ENCODE assay signal across 28 cellular contexts in genomic region chr9:80059191-80059590, GRCh38.
"Had no signal": no experiment of that assay in that cellular context is flagged by ENCODE, and none has a peak within 500 bp of the region (broad histone marks: within the 10 kb centered on the region; RNA-seq: fewer than 3 reads in every experiment).

No MANE protein-coding gene starts in this region.

- H3K9ac ChIP-seq: neural progenitor cell, parathyroid adenoma had no signal

- ATAC-seq: natural killer cell; psoas muscle; right cardiac atrium; right lobe of liver; stimulated activated effector memory CD8-positive, alpha-beta T cell treated with anti-CD3 and anti-CD28 coated beads, Interleukin-12 subunit alpha, Interleukin-12 subunit beta, amount 100 ng/mL, for 72 hours; stimulated activated naive B cell treated with anti-CD40 and anti-IgM and Interleukin-4, amounts not matched to agents 10 μg/mL and 1 μg/mL and 100 μg/mL, for 72 hours; upper lobe of right lung had no signal

- H3K9me3 Mint-ChIP-seq: stimulated activated effector memory CD8-positive, alpha-beta T cell treated with anti-CD3 and anti-CD28 coated beads, Interleukin-12 subunit alpha, Interleukin-12 subunit beta, amount 100 ng/mL, for 72 hours had no signal

- H3K4me3 Mint-ChIP-seq: natural killer cell; nephron; neural progenitor cell; stimulated activated effector memory CD8-positive, alpha-beta T cell treated with anti-CD3 and anti-CD28 coated beads, Interleukin-12 subunit alpha, Interleukin-12 subunit beta, amount 100 ng/mL, for 72 hours; stimulated activated naive B cell treated with anti-CD40 and anti-IgM and Interleukin-4, amounts not matched to agents 10 μg/mL and 1 μg/mL and 100 μg/mL, for 72 hours; stimulated activated naive CD8-positive, alpha-beta T cell treated with anti-CD3 and anti-CD28 coated beads, Interleukin-15, Interleukin-2, amounts not matched to agents 100 ng/mL and 50 ng/mL, for 24 hours; type B pancreatic cell had no signal

- H3K79me2 ChIP-seq: parathyroid adenoma had no signal

- H3K36me3 ChIP-seq: neural progenitor cell, ovary, right lobe of liver, sigmoid colon, stomach, thoracic aorta, thyroid gland, tibial nerve, upper lobe of right lung, uterus had no signal

- DNase-seq: natural killer cell; occipital lobe; ovary; posterior cingulate gyrus; psoas muscle; right cardiac atrium; right lobe of liver; sigmoid colon; small intestine; stimulated activated CD4-positive, alpha-beta T cell treated with anti-CD3 and anti-CD28 coated beads, Interleukin-15, amount 100 ng/mL, for 24 hours; stimulated activated CD4-positive, alpha-beta T cell treated with anti-CD3 and anti-CD28 coated beads, Interleukin-2, amount 100 ng/mL, for 24 hours; stimulated activated CD4-positive, alpha-beta T cell treated with anti-CD3 and anti-CD28 coated beads, Interleukin-2, amount 100 ng/mL, for 48 hours; stimulated activated CD4-positive, alpha-beta T cell treated with anti-CD3 and anti-CD28 coated beads, Interleukin-4, amount 100 ng/mL, for 24 hours; stimulated activated naive B cell treated with anti-CD40 and anti-IgM and Interleukin-4, amounts not matched to agents 10 μg/mL and 1 μg/mL and 100 μg/mL, for 72 hours; stimulated activated naive CD4-positive, alpha-beta T cell treated with Interleukin-2 at 50 U/mL for 16 hours; stomach; thyroid gland; upper lobe of right lung; uterus had no signal

- H3K27ac ChIP-seq: neural progenitor cell, ovary, parathyroid adenoma, psoas muscle, right lobe of liver, sigmoid colon, stomach, thoracic aorta, thyroid gland, tibial nerve, upper lobe of right lung, uterus had no signal

- H2AFZ ChIP-seq: neural progenitor cell, parathyroid adenoma had no signal

- H3K36me3 Mint-ChIP-seq: natural killer cell; stimulated activated effector memory CD8-positive, alpha-beta T cell treated with anti-CD3 and anti-CD28 coated beads, Interleukin-12 subunit alpha, Interleukin-12 subunit beta, amount 100 ng/mL, for 72 hours; type B pancreatic cell had no signal

- H3K27me3 Mint-ChIP-seq: stimulated activated naive B cell treated with anti-CD40 and anti-IgM and Interleukin-4, amounts not matched to agents 10 μg/mL and 1 μg/mL and 100 μg/mL, for 72 hours; stimulated activated naive CD8-positive, alpha-beta T cell treated with anti-CD3 and anti-CD28 coated beads, Interleukin-15, Interleukin-2, amounts not matched to agents 100 ng/mL and 50 ng/mL, for 24 hours had no signal

- H3K27ac Mint-ChIP-seq: natural killer cell; nephron; neural progenitor cell; progenitor cell of endocrine pancreas; stimulated activated effector memory CD8-positive, alpha-beta T cell treated with anti-CD3 and anti-CD28 coated beads, Interleukin-12 subunit alpha, Interleukin-12 subunit beta, amount 100 ng/mL, for 72 hours; stimulated activated naive B cell treated with anti-CD40 and anti-IgM and Interleukin-4, amounts not matched to agents 10 μg/mL and 1 μg/mL and 100 μg/mL, for 72 hours; stimulated activated naive CD8-positive, alpha-beta T cell treated with anti-CD3 and anti-CD28 coated beads, Interleukin-15, Interleukin-2, amounts not matched to agents 100 ng/mL and 50 ng/mL, for 24 hours; type B pancreatic cell had no signal

- H3K4me2 ChIP-seq: neural progenitor cell had no signal

- H3K9me3 ChIP-seq: psoas muscle, right lobe of liver, thoracic aorta, thyroid gland, upper lobe of right lung, uterus had no signal

- H3K27me3 ChIP-seq: neural progenitor cell, ovary, right lobe of liver, sigmoid colon, stomach, thyroid gland, tibial nerve, upper lobe of right lung, uterus had no signal

- H3K4me1 ChIP-seq: right lobe of liver, upper lobe of right lung, uterus had no signal

- H3K4me1 Mint-ChIP-seq: natural killer cell; stimulated activated effector memory CD8-positive, alpha-beta T cell treated with anti-CD3 and anti-CD28 coated beads, Interleukin-12 subunit alpha, Interleukin-12 subunit beta, amount 100 ng/mL, for 72 hours had no signal

- H3K4me3 ChIP-seq: neural progenitor cell, ovary, psoas muscle, right lobe of liver, sigmoid colon, stomach, thoracic aorta, thyroid gland, tibial nerve, upper lobe of right lung, uterus had no signal
